18 cellular contexts compared by ENCODE assay signal in the genomic region with DNA sequence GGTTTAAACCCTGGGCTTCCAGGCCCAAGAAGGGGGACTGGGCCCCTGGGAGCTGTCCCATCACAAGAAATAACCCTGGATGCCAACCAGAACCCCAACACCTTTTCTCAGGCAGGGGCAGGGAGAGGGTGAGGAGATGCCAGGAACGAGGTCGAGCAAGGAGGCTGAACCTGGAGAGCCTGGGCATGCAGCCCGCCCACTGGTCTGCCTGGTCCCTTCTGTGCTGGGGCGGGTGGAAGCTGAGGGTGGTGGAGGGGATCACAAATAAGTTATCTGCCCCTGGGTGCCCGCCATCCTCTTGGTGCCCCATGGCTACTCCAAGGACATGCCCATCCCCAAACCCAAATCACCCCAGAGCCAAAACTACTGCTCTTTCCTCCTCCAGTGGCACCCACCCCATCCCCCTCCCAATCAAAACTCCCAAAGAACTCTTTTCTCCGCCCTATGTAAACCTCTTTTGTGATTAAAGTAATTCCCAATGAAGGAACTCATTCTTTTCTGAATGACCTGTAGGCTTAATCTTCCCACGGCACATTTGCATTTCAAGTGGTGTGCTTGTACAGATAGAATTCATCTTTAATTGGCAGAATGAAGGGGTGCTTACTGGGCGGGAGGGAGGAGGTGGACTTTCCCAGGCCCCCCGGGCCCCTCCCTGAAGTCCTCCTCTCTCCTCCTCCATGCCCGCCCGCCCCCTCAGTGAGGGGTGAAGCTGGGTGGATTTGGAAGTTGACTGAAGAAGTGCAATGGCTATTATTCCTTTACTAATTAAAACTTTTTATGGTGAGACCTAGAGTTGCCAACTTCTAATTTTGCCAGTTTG. TPM values are rescaled to one million over a fixed set of nuclear protein-coding genes. Genes with fewer than 3 reads are reported as not detected.
DNase-seq lines count a peak whose midpoint lies in the region; ATAC-seq, FAIRE-seq and TF ChIP-seq lines count a peak whose summit lies in the region.
"Had no signal": no experiment of that assay in that cellular context is flagged by ENCODE, and none has a peak within 500 bp of the region (broad histone marks: within the 10 kb centered on the region; RNA-seq: fewer than 3 reads in every experiment).

No MANE protein-coding gene starts in this region.

- intact Hi-C loops in thyroid gland (cut with DNase I) (no loop called here), kidney (cut with DNase I) (no loop called here)
- intact Hi-C loops in CD8-positive, alpha-beta T cell (cut with DNase I, micrococcal nuclease) = no loop called here

- POLR2A ChIA-PET in CD8-positive, alpha-beta T cell (lab: Charles Lee) = no interaction called here

- WGBS in thyroid gland, 2 donors = 58 to 72% methylated on average over 9 to 10 of the region's 11 CpGs

- DNase-seq in thyroid gland = peak in 1 of 2 donors; percentile 32
- no peak for DNase-seq in CD8-positive, alpha-beta T cell
- DNase-seq in kidney = no peak
- DNase-seq: BE2C; CD4-positive, alpha-beta memory T cell; HCEC 1CT; IMR-90; MV-4-11; NCI-H1436; NCI-H2081; NCI-H446 treated with DMSO at 0.1 percent for 48 hours; NCI-H82; Peyer's patch; SK-N-SH had no signal

- H3K36me3 Mint-ChIP-seq in brain = peaks cover 31% of the 10 kb centered on the region
- H3K36me3 Mint-ChIP-seq in CD8-positive, alpha-beta T cell = no peaks in the 10 kb centered on the region
- H3K36me3 Mint-ChIP-seq: CD4-positive, alpha-beta memory T cell had no signal

- no peak for FAIRE-seq in kidney (lab: Jason Lieb, UNC)

- H3K27me3 ChIP-seq in HUES6 (ENCODE audit: control insufficient read depth, insufficient read depth, low read length) (peaks cover 6% of the 10 kb centered on the region; the same call in 1 of the 2 replicates), iPS-20b (ENCODE audit: insufficient read depth, low read length) (no peaks in the 10 kb centered on the region; the same call in 1 of the 2 replicates), thyroid gland (no peaks in the 10 kb centered on the region)
- H3K27me3 ChIP-seq in CD8-positive, alpha-beta T cell (ENCODE audit: insufficient read depth, low read length) = no peaks in the 10 kb centered on the region
- H3K27me3 ChIP-seq: BE2C, Peyer's patch had no signal

- no peak for TF ChIP-seq CTCF in brain (conservative IDR thresholded peaks at IDR 0.05)
- TF ChIP-seq CTCF in thyroid gland (IDR thresholded peaks at IDR 0.05) = no peak
- no peak for TF ChIP-seq CTCF in CD8-positive, alpha-beta T cell (IDR thresholded peaks at IDR 0.05)
- TF ChIP-seq CTCF in kidney (IDR thresholded peaks at IDR 0.05; ENCODE audit: borderline replicate concordance, extremely low read depth, insufficient read depth) = no peak

- no peaks in the 10 kb centered on the region for H3K36me3 ChIP-seq in HUES6 (ENCODE audit: control insufficient read depth, insufficient read depth, low read length)
- H3K36me3 ChIP-seq in iPS-20b (ENCODE audit: insufficient read depth, low read depth, low read length) = no peaks in the 10 kb centered on the region
- peaks cover 0 to 6% of the 10 kb centered on the region in 2 donors for H3K36me3 ChIP-seq in thyroid gland
- H3K36me3 ChIP-seq in CD8-positive, alpha-beta T cell (ENCODE audit: insufficient read depth, low read length) = no peaks in the 10 kb centered on the region
- H3K36me3 ChIP-seq in kidney (ENCODE audit: control insufficient read depth in 1 of 2, insufficient read depth in 2 of 2, low read length in 2 of 2) = no peaks in the 10 kb centered on the region
- H3K36me3 ChIP-seq: BE2C, Peyer's patch had no signal

- H3K9me3 ChIP-seq in HUES6 (ENCODE audit: control insufficient read depth, insufficient read depth, low read depth, low read length) = no peaks in the 10 kb centered on the region
- H3K9me3 ChIP-seq in iPS-20b (ENCODE audit: insufficient read depth, low read depth, low read length) = no peaks in the 10 kb centered on the region
- no peaks in the 10 kb centered on the region for H3K9me3 ChIP-seq in thyroid gland
- H3K9me3 ChIP-seq in CD8-positive, alpha-beta T cell (ENCODE audit: low read length) = no peaks in the 10 kb centered on the region
- H3K9me3 ChIP-seq in kidney (ENCODE audit: control insufficient read depth in 1 of 2, low read length in 2 of 2) = no peaks in the 10 kb centered on the region
- H3K9me3 ChIP-seq: BE2C, Peyer's patch, SK-N-SH had no signal

- peak overlapping the region; percentile 41 to 79 (median 48) for H3K27ac Mint-ChIP-seq in brain
- H3K27ac Mint-ChIP-seq in CD8-positive, alpha-beta T cell = no peak overlapping the region
- H3K27ac Mint-ChIP-seq: CD4-positive, alpha-beta memory T cell had no signal

- TF ChIP-seq POLR2A in thyroid gland (IDR thresholded peaks at IDR 0.05) = no peak

- H3K9me3 Mint-ChIP-seq in brain = peaks cover 0 to under 1% (median 0%) of the 10 kb centered on the region in 5 experiments
- H3K9me3 Mint-ChIP-seq in CD8-positive, alpha-beta T cell = no peaks in the 10 kb centered on the region
- H3K9me3 Mint-ChIP-seq: CD4-positive, alpha-beta memory T cell had no signal

- H3K27me3 Mint-ChIP-seq in brain = no peaks in the 10 kb centered on the region
- H3K27me3 Mint-ChIP-seq in CD8-positive, alpha-beta T cell (ENCODE audit: low read depth) = no peaks in the 10 kb centered on the region

- no peak overlapping the region for H3K9ac ChIP-seq in HUES6 (ENCODE audit: low read length)
- 0 out of 2 replicates have a peak overlapping the region, but pooled peaks have one; percentile 12 for H3K9ac ChIP-seq in iPS-20b (ENCODE audit: low read depth, low read length)
- no peak overlapping the region for H3K9ac ChIP-seq in kidney (ENCODE audit: low read length in 2 of 2)
- H3K9ac ChIP-seq: SK-N-SH had no signal

- ATAC-seq in SK-N-SH treated with all-trans-retinoic acid at 6 μM for 48 hours = no peak
- no peak for ATAC-seq in CD8-positive, alpha-beta T cell

- H3K4me3 ChIP-seq in HUES6 (ENCODE audit: low read depth, low read length) = 0 out of 2 replicates have a peak overlapping the region, but pooled peaks have one; percentile 10
- H3K4me3 ChIP-seq in iPS-20b (ENCODE audit: low read length) = peak overlapping the region; percentile 6; the same call in 1 of the 2 replicates
- H3K4me3 ChIP-seq in thyroid gland (replicated peaks in 1 of 3) = no peak overlapping the region
- H3K4me3 ChIP-seq in CD8-positive, alpha-beta T cell (ENCODE audit: low read depth, low read length) = no peak overlapping the region
- H3K4me3 ChIP-seq in kidney (ENCODE audit: low read length in 2 of 2) = no peak overlapping the region
- H3K4me3 ChIP-seq: Peyer's patch had no signal

- CTCF ChIA-PET in CD8-positive, alpha-beta T cell (lab: Charles Lee) = interaction anchor here (0.6 kb wide), 1 partner anchor 71 kb away, joined by 4 read pairs; no protein-coding TSS in a partner anchor

- H3K4me1 Mint-ChIP-seq in brain = peaks cover 38% of the 10 kb centered on the region
- H3K4me1 Mint-ChIP-seq in CD8-positive, alpha-beta T cell (ENCODE audit: low read depth) = no peaks in the 10 kb centered on the region
- H3K4me1 Mint-ChIP-seq: CD4-positive, alpha-beta memory T cell had no signal

- no peak overlapping the region for H3K27ac ChIP-seq in HUES6 (ENCODE audit: low read depth, low read length)
- no peak overlapping the region for H3K27ac ChIP-seq in iPS-20b (ENCODE audit: low read length)
- peak overlapping the region in 2 of 3 donors; percentile 69 to 72 for H3K27ac ChIP-seq in thyroid gland
- H3K27ac ChIP-seq in CD8-positive, alpha-beta T cell (ENCODE audit: low read depth, low read length) = no peak overlapping the region
- no peak overlapping the region for H3K27ac ChIP-seq in kidney (ENCODE audit: low read depth in 2 of 2, low read length in 2 of 2)
- H3K27ac ChIP-seq: Peyer's patch had no signal

- peak overlapping the region in 1 of 5 experiments; percentile 3 for H3K4me3 Mint-ChIP-seq in brain
- no peak overlapping the region for H3K4me3 Mint-ChIP-seq in CD8-positive, alpha-beta T cell
- H3K4me3 Mint-ChIP-seq: CD4-positive, alpha-beta memory T cell had no signal

- H3K4me1 ChIP-seq in HUES6 (ENCODE audit: control insufficient read depth, insufficient read depth, low read length) = peaks cover 30% of the 10 kb centered on the region
- H3K4me1 ChIP-seq in iPS-20b (ENCODE audit: insufficient read depth, low read length) = peaks cover 26% of the 10 kb centered on the region
- peaks cover 13 to 26% of the 10 kb centered on the region in 2 donors for H3K4me1 ChIP-seq in thyroid gland
- no peaks in the 10 kb centered on the region for H3K4me1 ChIP-seq in CD8-positive, alpha-beta T cell (ENCODE audit: insufficient read depth, low read length)
- H3K4me1 ChIP-seq in kidney (ENCODE audit: control insufficient read depth in 1 of 2, insufficient read depth in 1 of 2, low read depth in 1 of 2, low read length in 2 of 2) = no peaks in the 10 kb centered on the region
- H3K4me1 ChIP-seq: BE2C, Peyer's patch had no signal

TF ChIP-seq in SK-N-SH treated with all-trans-retinoic acid at 6 μM for 48 hours, 23 proteins besides CTCF, POLR2A, EP300 and RAD21:
- TF ChIP-seq BACH2 (CRISPR knock-in tag; IDR thresholded peaks at IDR 0.05; ENCODE audit: borderline replicate concordance) (no peak), ZC3H10 (CRISPR knock-in tag; IDR thresholded peaks at IDR 0.05) (no peak), ZNF8 (CRISPR knock-in tag; IDR thresholded peaks at IDR 0.05) (no peak), RARB (CRISPR knock-in tag; IDR thresholded peaks at IDR 0.05) (no peak), ESRRG (CRISPR knock-in tag; IDR thresholded peaks at IDR 0.05) (no peak), ZFP30 (CRISPR knock-in tag; IDR thresholded peaks at IDR 0.05) (no peak), GLIS3 (CRISPR knock-in tag; IDR thresholded peaks at IDR 0.05) (no peak), TCF4 (CRISPR knock-in tag; IDR thresholded peaks at IDR 0.05; ENCODE audit: borderline replicate concordance) (no peak), TOX (CRISPR knock-in tag; IDR thresholded peaks at IDR 0.05; ENCODE audit: borderline replicate concordance) (no peak)
- TF ChIP-seq, protein P1, sequence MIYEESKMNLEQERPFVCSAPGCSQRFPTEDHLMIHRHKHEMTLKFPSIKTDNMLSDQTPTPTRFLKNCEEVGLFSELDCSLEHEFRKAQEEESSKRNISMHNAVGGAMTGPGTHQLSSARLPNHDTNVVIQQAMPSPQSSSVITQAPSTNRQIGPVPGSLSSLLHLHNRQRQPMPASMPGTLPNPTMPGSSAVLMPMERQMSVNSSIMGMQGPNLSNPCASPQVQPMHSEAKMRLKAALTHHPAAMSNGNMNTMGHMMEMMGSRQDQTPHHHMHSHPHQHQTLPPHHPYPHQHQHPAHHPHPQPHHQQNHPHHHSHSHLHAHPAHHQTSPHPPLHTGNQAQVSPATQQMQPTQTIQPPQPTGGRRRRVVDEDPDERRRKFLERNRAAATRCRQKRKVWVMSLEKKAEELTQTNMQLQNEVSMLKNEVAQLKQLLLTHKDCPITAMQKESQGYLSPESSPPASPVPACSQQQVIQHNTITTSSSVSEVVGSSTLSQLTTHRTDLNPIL (CRISPR knock-in tag; IDR thresholded peaks at IDR 0.05; ENCODE audit: low read depth) = no peak

RNA-seq across cellular contexts. Expression of a gene that starts 47.9 kb away (rescaled TPM):
- polyA plus RNA-seq in brain (ENCODE audit: insufficient read depth, low read depth, low replicate concordance) (23.8 TPM), kidney (ENCODE audit: insufficient read depth, low read depth, low replicate concordance) (0.39 TPM)
- total RNA-seq in thyroid gland (10 to 100 TPM; 17.3 to 21.5 (median 20.0) TPM), kidney (1.1 TPM)
- under 1 TPM in 1 of 2 experiments, not detected in 1; 0.08 TPM for total RNA-seq in CD8-positive, alpha-beta T cell

Comparison
In these comparisons a context has a peak if more than half of its experiments do, and no peak if none do; other contexts are left out.
1. H3K27ac ChIP-seq: peak in thyroid gland (2 of 3); none in HUES6 (single experiment), iPS-20b (single experiment), CD8-positive, alpha-beta T cell (single experiment) and kidney (0 of 2).
2. H3K4me3 ChIP-seq: peak in HUES6 (single experiment) and iPS-20b (single experiment); none in thyroid gland (0 of 3), CD8-positive, alpha-beta T cell (single experiment) and kidney (0 of 2).